22 cellular contexts compared by ENCODE assay signal in genomic region chr10:54194768-54195167, GRCh38.
DNase-seq lines count a peak whose midpoint lies in the region; ATAC-seq and TF ChIP-seq lines count a peak whose summit lies in the region.
"Had no signal": no experiment of that assay in that cellular context is flagged by ENCODE, and none has a peak within 500 bp of the region (broad histone marks: within the 10 kb centered on the region; RNA-seq: fewer than 3 reads in every experiment).

No MANE protein-coding gene starts in this region.

- no peak overlapping the region for H3K4me3 ChIP-seq in MM.1S (ENCODE audit: low read length)
- no peak overlapping the region for H3K4me3 ChIP-seq in H7 (ENCODE audit: insufficient read depth, low read depth, low read length)
- H3K4me3 ChIP-seq: K562, MG63, Peyer's patch, SK-N-MC had no signal

- no peaks in the 10 kb centered on the region for H3K9me2 ChIP-seq in MM.1S (replicated peaks; ENCODE audit: insufficient read depth, low read length)

- no peaks in the 10 kb centered on the region for H3F3A ChIP-seq in MM.1S (ENCODE audit: insufficient read depth, low read length)

- H3K9me3 ChIP-seq in MM.1S (replicated peaks; ENCODE audit: insufficient read depth, low read length), result no peaks in the 10 kb centered on the region
- H3K9me3 ChIP-seq: MG63, Peyer's patch had no signal

- peak overlapping the region; percentile 1; the same call in 1 of the 2 replicates for H3K27ac ChIP-seq in MM.1S (ENCODE audit: low read length)
- H3K27ac ChIP-seq: Peyer's patch, SK-N-MC had no signal

- no peaks in the 10 kb centered on the region for H3K27me3 ChIP-seq in MM.1S (replicated peaks; ENCODE audit: insufficient read depth, low read length)
- H3K27me3 ChIP-seq in H7 (ENCODE audit: control insufficient read depth, insufficient read depth, low read length), result no peaks in the 10 kb centered on the region
- H3K27me3 ChIP-seq: MG63, Peyer's patch had no signal

- no peak for ATAC-seq in HG02759 (IDR thresholded peaks at IDR 0.05; ENCODE audit: unreplicated experiment)
- ATAC-seq: K562 had no signal

- H3K36me3 ChIP-seq in MM.1S (replicated peaks; ENCODE audit: insufficient read depth, low read length) (no peaks in the 10 kb centered on the region), H7 (replicated peaks; ENCODE audit: control insufficient read depth, insufficient read depth, low read length) (no peaks in the 10 kb centered on the region)
- H3K36me3 ChIP-seq: MG63, Peyer's patch had no signal

- no peak overlapping the region for H3K9ac ChIP-seq in MM.1S (ENCODE audit: low read length)

- DNase-seq in GM13977 (ENCODE audit: low spot score), result peak; percentile 11
- peak; percentile 4 for DNase-seq in GM20000 (ENCODE audit: low spot score)
- DNase-seq in MM.1S, result peak; percentile 60
- no peak for DNase-seq in nephron progenitor cell
- no peak for DNase-seq in T-helper 2 cell treated with Interferon-gamma antibody and Interleukin-4, amounts not matched to agents 5 μg/mL and 100 μg/mL, for 36 hours (ENCODE audit: low spot score)
- no peak for DNase-seq in H7
- DNase-seq in KBM-7, result no peak
- DNase-seq: C1 segment of cervical spinal cord; CD4-positive, alpha-beta memory T cell; COR-L47; DMS53; MG63; NCI-H2029; NCI-H226; NCI-H510A; NCI-H69; OCI-M1; Peyer's patch; SIG-M5 had no signal

- H3K4me1 Mint-ChIP-seq in nephron progenitor cell, result no peaks in the 10 kb centered on the region
- H3K4me1 Mint-ChIP-seq in T-helper 2 cell treated with Interferon-gamma antibody and Interleukin-4, amounts not matched to agents 5 μg/mL and 100 μg/mL, for 36 hours (ENCODE audit: low read depth), result no peaks in the 10 kb centered on the region
- H3K4me1 Mint-ChIP-seq: CD4-positive, alpha-beta memory T cell had no signal

- peak overlapping the region; percentile 10 for H3K27ac Mint-ChIP-seq in nephron progenitor cell
- no peak overlapping the region for H3K27ac Mint-ChIP-seq in T-helper 2 cell treated with Interferon-gamma antibody and Interleukin-4, amounts not matched to agents 5 μg/mL and 100 μg/mL, for 36 hours
- H3K27ac Mint-ChIP-seq: CD4-positive, alpha-beta memory T cell had no signal

- H3K4me2 ChIP-seq in MM.1S (ENCODE audit: low read depth, low read length), result no peak overlapping the region

- H4K20me1 ChIP-seq in MM.1S (ENCODE audit: insufficient read depth, low read length), result no peaks in the 10 kb centered on the region

- H3K4me1 ChIP-seq in MM.1S (ENCODE audit: low read length), result peaks cover 5% of the 10 kb centered on the region; the same call in 1 of the 2 replicates
- H3K4me1 ChIP-seq: Peyer's patch had no signal

- H2AFZ ChIP-seq in MM.1S (ENCODE audit: low read length), result no peak overlapping the region

- H3K9me3 Mint-ChIP-seq in nephron progenitor cell, result no peaks in the 10 kb centered on the region
- peaks cover 14% of the 10 kb centered on the region for H3K9me3 Mint-ChIP-seq in T-helper 2 cell treated with Interferon-gamma antibody and Interleukin-4, amounts not matched to agents 5 μg/mL and 100 μg/mL, for 36 hours

- no peaks in the 10 kb centered on the region for H3K27me3 Mint-ChIP-seq in nephron progenitor cell (ENCODE audit: low read depth, poor library complexity)
- H3K27me3 Mint-ChIP-seq in T-helper 2 cell treated with Interferon-gamma antibody and Interleukin-4, amounts not matched to agents 5 μg/mL and 100 μg/mL, for 36 hours (ENCODE audit: low read depth), result no peaks in the 10 kb centered on the region
- H3K27me3 Mint-ChIP-seq: CD4-positive, alpha-beta memory T cell had no signal

- H3K4me3 Mint-ChIP-seq in nephron progenitor cell, result no peak overlapping the region
- H3K4me3 Mint-ChIP-seq in T-helper 2 cell treated with Interferon-gamma antibody and Interleukin-4, amounts not matched to agents 5 μg/mL and 100 μg/mL, for 36 hours, result no peak overlapping the region
- H3K4me3 Mint-ChIP-seq: CD4-positive, alpha-beta memory T cell had no signal

- TF ChIP-seq CTCF in GM13977 (IDR thresholded peaks at IDR 0.05; ENCODE audit: extremely low read depth, insufficient read depth, missing control alignments) (no peak), GM20000 (IDR thresholded peaks at IDR 0.05; ENCODE audit: extremely low read depth, missing control alignments) (no peak), MM.1S (IDR thresholded peaks at IDR 0.05; ENCODE audit: low read length) (no peak), nephron progenitor cell (IDR thresholded peaks at IDR 0.05) (no peak)

- no peaks in the 10 kb centered on the region for H3K79me2 ChIP-seq in MM.1S (ENCODE audit: low read length)

- in situ Hi-C loops in GM13977 (cut with MboI; ENCODE audit: low pct_unique_long_range_greater_than_20kb, low sequenced_read_pairs, unreplicated experiment), result no loop called here
- in situ Hi-C loops in KBM-7 (cut with MboI; ENCODE audit: low pct_unique_long_range_greater_than_20kb, low sequenced_read_pairs), result no loop called here

- no peaks in the 10 kb centered on the region for H3K36me3 Mint-ChIP-seq in nephron progenitor cell (ENCODE audit: low read depth)
- H3K36me3 Mint-ChIP-seq in T-helper 2 cell treated with Interferon-gamma antibody and Interleukin-4, amounts not matched to agents 5 μg/mL and 100 μg/mL, for 36 hours (ENCODE audit: low read depth), result no peaks in the 10 kb centered on the region
- H3K36me3 Mint-ChIP-seq: CD4-positive, alpha-beta memory T cell had no signal

Comparison
In these comparisons a context has a peak if more than half of its experiments do, and no peak if none do; other contexts are left out.
1. DNase-seq: peak in GM13977 (single experiment), GM20000 (single experiment) and MM.1S (single experiment); none in nephron progenitor cell (single experiment), T-helper 2 cell treated with Interferon-gamma antibody and Interleukin-4, amounts not matched to agents 5 μg/mL and 100 μg/mL, for 36 hours (single experiment), H7 (single experiment) and KBM-7 (single experiment).